9 cellular contexts compared by ENCODE assay signal in genomic region chr17:41777579-41778188, GRCh38. TPM values are rescaled to one million over a fixed set of nuclear protein-coding genes. Genes with fewer than 3 reads are reported as not detected.
DNase-seq lines count a peak whose midpoint lies in the region; ATAC-seq, FAIRE-seq and TF ChIP-seq lines count a peak whose summit lies in the region.
"Had no signal": no experiment of that assay in that cellular context is flagged by ENCODE, and none has a peak within 500 bp of the region (broad histone marks: within the 10 kb centered on the region; RNA-seq: fewer than 3 reads in every experiment).

No MANE protein-coding gene starts in this region.

- TF ChIP-seq CTCF in AG09309 (IDR thresholded peaks at IDR 0.05; ENCODE audit: control insufficient read depth, insufficient read depth, low read depth, low read length, missing control alignments) (no peak), bronchial epithelial cell (IDR thresholded peaks at IDR 0.05; ENCODE audit: insufficient read depth, low read length, severe bottlenecking) (no peak), thoracic aorta (IDR thresholded peaks at IDR 0.05) (no peak)

- no peaks in the 10 kb centered on the region for H3K9me3 ChIP-seq in thoracic aorta

- FAIRE-seq in bronchial epithelial cell (lab: Jason Lieb, UNC) = no peak

- peak overlapping the region; percentile 65 to 71 for H3K27ac ChIP-seq in thoracic aorta

- H3K36me3 ChIP-seq in bronchial epithelial cell (ENCODE audit: control insufficient read depth, insufficient read depth, low read length) (peaks cover 29% of the 10 kb centered on the region), thoracic aorta (peaks cover 5% of the 10 kb centered on the region)

- ATAC-seq in thoracic aorta (ENCODE audit: insufficient number of reproducible peaks, low FRiP score, low read depth) (no peak), GM18870 (IDR thresholded peaks at IDR 0.05; ENCODE audit: unreplicated experiment) (no peak), GM18520 (IDR thresholded peaks at IDR 0.05; ENCODE audit: unreplicated experiment) (no peak)

- H3K4me1 ChIP-seq in thoracic aorta (ENCODE audit: control insufficient read depth in 1 of 2, low read depth in 2 of 2) = peaks cover 13 to 70% of the 10 kb centered on the region in 2 donors

- H3K4me3 ChIP-seq in AG09309 (ENCODE audit: control insufficient read depth, low read depth, low read length) (no peak overlapping the region), bronchial epithelial cell (ENCODE audit: low read depth, low read length) (no peak overlapping the region), thoracic aorta (no peak overlapping the region)

- DNase-seq in AG09309 (ENCODE audit: low read depth) (peak; percentile 55), NCI-H1694 treated with DMSO at 0.1 percent for 48 hours (lab: John Stamatoyannopoulos, UW) (peak; percentile 60), bronchial epithelial cell (ENCODE audit: low read depth) (peak; percentile 56), kidney glomerular epithelial cell (lab: John Stamatoyannopoulos, UW) (peak; percentile 87), thoracic aorta (ENCODE audit: low spot score) (no peak)
- no peak for DNase-seq in stimulated activated CD4-positive, alpha-beta T cell treated with anti-CD3 and anti-CD28 coated beads, Interleukin-15, amount 100 ng/mL, for 24 hours

- H3K27me3 ChIP-seq in bronchial epithelial cell (ENCODE audit: control insufficient read depth, insufficient read depth, low read length) = no peaks in the 10 kb centered on the region
- no peaks in the 10 kb centered on the region for H3K27me3 ChIP-seq in thoracic aorta (replicated peaks; ENCODE audit: insufficient read depth)

RNA-seq across cellular contexts. Expression of gene JUP, which starts 8.8 kb away (rescaled TPM):
- total RNA-seq in bronchial epithelial cell (227 and 407 TPM in 2 replicates), thoracic aorta (10 to 100 TPM; 82.4 to 98.7 TPM)

RNA-seq across cellular contexts. Expression of gene P3H4, which starts 34.1 kb away (rescaled TPM):
- total RNA-seq in bronchial epithelial cell = 32.1 and 47.1 TPM in 2 replicates
- total RNA-seq in thoracic aorta = 10 to 100 TPM; 20.7 to 41.0 TPM

RNA-seq across cellular contexts. Expression of gene FKBP10, which starts 35.1 kb away (rescaled TPM):
- total RNA-seq in bronchial epithelial cell = 64.1 and 81.6 TPM in 2 replicates
- 100 to 1,000 TPM; 125 to 188 TPM for total RNA-seq in thoracic aorta

RNA-seq across cellular contexts. Expression of gene HAP1, which starts 43.2 kb away (rescaled TPM):
- total RNA-seq in bronchial epithelial cell (2.6 and 5.0 TPM in 2 replicates), thoracic aorta (under 1 TPM in 1 of 2 donors, not detected in 1; 0.35 TPM)
- total RNA-seq: subcutaneous adipose tissue had no signal

RNA-seq across cellular contexts. Expression of gene NT5C3B, which starts 58.3 kb away (rescaled TPM):
- total RNA-seq in bronchial epithelial cell = 81.2 and 124 TPM in 2 replicates
- total RNA-seq in thoracic aorta = 10 to 100 TPM; 62.1 to 69.7 TPM

Comparison
In these comparisons a context has a peak if more than half of its experiments do, and no peak if none do; other contexts are left out.
1. DNase-seq: peak in AG09309 (single experiment), NCI-H1694 treated with DMSO at 0.1 percent for 48 hours (single experiment), bronchial epithelial cell (single experiment) and kidney glomerular epithelial cell (single experiment); none in thoracic aorta (single experiment) and stimulated activated CD4-positive, alpha-beta T cell treated with anti-CD3 and anti-CD28 coated beads, Interleukin-15, amount 100 ng/mL, for 24 hours (single experiment).